In the genomic region with DNA sequence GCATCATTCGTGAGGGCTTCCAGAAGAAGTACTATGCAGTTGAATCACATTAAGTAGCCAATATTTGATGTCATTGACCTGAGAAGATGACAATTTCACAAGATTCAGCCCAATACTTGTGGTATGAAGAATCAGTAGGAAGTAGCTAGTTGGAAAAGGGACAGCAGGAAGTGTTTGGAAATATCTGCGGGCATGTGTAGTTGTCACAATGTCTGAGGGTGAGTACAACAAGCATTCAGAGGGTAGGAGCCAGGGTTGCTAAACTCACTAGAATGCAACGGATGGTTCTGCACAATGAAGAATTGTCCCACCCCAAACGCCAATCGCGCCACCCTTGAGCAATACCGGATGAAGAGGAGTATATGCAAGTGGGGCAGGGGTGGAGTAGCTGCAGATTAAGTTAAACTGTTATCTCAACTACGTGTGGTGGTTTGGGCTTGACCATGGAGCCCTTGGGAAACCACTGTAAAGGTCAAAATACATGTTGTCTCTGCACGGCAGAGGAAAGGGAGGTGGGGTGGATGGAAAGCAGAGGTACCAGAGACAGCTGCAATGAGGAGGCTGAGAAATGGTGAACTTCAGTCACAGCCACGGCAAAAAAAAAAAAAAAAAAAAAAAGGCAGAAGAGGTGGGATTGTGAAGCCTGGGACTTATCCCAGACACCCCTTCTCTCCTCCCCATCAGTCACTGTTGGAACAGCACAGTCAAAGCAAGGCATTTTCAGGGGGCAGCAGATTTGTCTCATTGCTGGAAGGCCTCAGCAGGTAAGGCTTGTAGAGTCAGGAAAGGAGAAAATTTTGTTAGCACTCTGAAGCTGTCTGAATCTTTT, we compare ENCODE assay signal across 1 cellular context.
TF ChIP-seq lines count a peak whose summit lies in the region.

No MANE protein-coding gene starts in this region.

TF ChIP-seq in HepG2, 621 proteins besides CTCF, POLR2A, EP300 and RAD21 (continued from another document and continues in another):
- peak; percentile 71; the same call in 1 of the 2 replicates for TF ChIP-seq ELF4 (CRISPR knock-in tag; IDR thresholded peaks at IDR 0.05; ENCODE audit: borderline replicate concordance)
- TF ChIP-seq, protein P1, sequence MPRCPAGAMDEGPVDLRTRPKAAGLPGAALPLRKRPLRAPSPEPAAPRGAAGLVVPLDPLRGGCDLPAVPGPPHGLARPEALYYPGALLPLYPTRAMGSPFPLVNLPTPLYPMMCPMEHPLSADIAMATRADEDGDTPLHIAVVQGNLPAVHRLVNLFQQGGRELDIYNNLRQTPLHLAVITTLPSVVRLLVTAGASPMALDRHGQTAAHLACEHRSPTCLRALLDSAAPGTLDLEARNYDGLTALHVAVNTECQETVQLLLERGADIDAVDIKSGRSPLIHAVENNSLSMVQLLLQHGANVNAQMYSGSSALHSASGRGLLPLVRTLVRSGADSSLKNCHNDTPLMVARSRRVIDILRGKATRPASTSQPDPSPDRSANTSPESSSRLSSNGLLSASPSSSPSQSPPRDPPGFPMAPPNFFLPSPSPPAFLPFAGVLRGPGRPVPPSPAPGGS (CRISPR knock-in tag; IDR thresholded peaks at IDR 0.05): peak; percentile 98
- TF ChIP-seq LCORL (IDR thresholded peaks at IDR 0.05): peak; percentile 87
- TF ChIP-seq LCORL (CRISPR knock-in tag; IDR thresholded peaks at IDR 0.05): peak; percentile 100
- no peak for TF ChIP-seq HNRNPUL1 (IDR thresholded peaks at IDR 0.05; ENCODE audit: low read depth, low read length)
- TF ChIP-seq, protein P2, sequence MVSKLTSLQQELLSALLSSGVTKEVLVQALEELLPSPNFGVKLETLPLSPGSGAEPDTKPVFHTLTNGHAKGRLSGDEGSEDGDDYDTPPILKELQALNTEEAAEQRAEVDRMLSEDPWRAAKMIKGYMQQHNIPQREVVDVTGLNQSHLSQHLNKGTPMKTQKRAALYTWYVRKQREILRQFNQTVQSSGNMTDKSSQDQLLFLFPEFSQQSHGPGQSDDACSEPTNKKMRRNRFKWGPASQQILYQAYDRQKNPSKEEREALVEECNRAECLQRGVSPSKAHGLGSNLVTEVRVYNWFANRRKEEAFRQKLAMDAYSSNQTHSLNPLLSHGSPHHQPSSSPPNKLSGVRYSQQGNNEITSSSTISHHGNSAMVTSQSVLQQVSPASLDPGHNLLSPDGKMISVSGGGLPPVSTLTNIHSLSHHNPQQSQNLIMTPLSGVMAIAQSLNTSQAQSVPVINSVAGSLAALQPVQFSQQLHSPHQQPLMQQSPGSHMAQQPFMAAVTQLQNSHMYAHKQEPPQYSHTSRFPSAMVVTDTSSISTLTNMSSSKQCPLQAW (CRISPR knock-in tag; IDR thresholded peaks at IDR 0.05): peak; percentile 99
- TF ChIP-seq, protein P3, sequence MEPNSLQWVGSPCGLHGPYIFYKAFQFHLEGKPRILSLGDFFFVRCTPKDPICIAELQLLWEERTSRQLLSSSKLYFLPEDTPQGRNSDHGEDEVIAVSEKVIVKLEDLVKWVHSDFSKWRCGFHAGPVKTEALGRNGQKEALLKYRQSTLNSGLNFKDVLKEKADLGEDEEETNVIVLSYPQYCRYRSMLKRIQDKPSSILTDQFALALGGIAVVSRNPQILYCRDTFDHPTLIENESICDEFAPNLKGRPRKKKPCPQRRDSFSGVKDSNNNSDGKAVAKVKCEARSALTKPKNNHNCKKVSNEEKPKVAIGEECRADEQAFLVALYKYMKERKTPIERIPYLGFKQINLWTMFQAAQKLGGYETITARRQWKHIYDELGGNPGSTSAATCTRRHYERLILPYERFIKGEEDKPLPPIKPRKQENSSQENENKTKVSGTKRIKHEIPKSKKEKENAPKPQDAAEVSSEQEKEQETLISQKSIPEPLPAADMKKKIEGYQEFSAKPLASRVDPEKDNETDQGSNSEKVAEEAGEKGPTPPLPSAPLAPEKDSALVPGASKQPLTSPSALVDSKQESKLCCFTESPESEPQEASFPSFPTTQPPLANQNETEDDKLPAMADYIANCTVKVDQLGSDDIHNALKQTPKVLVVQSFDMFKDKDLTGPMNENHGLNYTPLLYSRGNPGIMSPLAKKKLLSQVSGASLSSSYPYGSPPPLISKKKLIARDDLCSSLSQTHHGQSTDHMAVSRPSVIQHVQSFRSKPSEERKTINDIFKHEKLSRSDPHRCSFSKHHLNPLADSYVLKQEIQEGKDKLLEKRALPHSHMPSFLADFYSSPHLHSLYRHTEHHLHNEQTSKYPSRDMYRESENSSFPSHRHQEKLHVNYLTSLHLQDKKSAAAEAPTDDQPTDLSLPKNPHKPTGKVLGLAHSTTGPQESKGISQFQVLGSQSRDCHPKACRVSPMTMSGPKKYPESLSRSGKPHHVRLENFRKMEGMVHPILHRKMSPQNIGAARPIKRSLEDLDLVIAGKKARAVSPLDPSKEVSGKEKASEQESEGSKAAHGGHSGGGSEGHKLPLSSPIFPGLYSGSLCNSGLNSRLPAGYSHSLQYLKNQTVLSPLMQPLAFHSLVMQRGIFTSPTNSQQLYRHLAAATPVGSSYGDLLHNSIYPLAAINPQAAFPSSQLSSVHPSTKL (CRISPR knock-in tag; IDR thresholded peaks at IDR 0.05): peak; percentile 99
- TF ChIP-seq ZNF501 (CRISPR knock-in tag; IDR thresholded peaks at IDR 0.05): peak; percentile 94
- TF ChIP-seq, protein P4, sequence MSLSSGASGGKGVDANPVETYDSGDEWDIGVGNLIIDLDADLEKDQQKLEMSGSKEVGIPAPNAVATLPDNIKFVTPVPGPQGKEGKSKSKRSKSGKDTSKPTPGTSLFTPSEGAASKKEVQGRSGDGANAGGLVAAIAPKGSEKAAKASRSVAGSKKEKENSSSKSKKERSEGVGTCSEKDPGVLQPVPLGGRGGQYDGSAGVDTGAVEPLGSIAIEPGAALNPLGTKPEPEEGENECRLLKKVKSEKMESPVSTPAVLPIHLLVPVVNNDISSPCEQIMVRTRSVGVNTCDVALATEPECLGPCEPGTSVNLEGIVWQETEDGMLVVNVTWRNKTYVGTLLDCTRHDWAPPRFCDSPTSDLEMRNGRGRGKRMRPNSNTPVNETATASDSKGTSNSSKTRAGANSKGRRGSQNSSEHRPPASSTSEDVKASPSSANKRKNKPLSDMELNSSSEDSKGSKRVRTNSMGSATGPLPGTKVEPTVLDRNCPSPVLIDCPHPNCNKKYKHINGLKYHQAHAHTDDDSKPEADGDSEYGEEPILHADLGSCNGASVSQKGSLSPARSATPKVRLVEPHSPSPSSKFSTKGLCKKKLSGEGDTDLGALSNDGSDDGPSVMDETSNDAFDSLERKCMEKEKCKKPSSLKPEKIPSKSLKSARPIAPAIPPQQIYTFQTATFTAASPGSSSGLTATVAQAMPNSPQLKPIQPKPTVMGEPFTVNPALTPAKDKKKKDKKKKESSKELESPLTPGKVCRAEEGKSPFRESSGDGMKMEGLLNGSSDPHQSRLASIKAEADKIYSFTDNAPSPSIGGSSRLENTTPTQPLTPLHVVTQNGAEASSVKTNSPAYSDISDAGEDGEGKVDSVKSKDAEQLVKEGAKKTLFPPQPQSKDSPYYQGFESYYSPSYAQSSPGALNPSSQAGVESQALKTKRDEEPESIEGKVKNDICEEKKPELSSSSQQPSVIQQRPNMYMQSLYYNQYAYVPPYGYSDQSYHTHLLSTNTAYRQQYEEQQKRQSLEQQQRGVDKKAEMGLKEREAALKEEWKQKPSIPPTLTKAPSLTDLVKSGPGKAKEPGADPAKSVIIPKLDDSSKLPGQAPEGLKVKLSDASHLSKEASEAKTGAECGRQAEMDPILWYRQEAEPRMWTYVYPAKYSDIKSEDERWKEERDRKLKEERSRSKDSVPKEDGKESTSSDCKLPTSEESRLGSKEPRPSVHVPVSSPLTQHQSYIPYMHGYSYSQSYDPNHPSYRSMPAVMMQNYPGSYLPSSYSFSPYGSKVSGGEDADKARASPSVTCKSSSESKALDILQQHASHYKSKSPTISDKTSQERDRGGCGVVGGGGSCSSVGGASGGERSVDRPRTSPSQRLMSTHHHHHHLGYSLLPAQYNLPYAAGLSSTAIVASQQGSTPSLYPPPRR (CRISPR knock-in tag; IDR thresholded peaks at IDR 0.05; ENCODE audit: borderline replicate concordance): peak; percentile 99
- TF ChIP-seq TEAD3 (CRISPR knock-in tag; optimal IDR thresholded peaks at IDR 0.05; ENCODE audit: borderline replicate concordance): peak; percentile 96
- peak; percentile 98 for TF ChIP-seq ZNF543 (CRISPR knock-in tag; IDR thresholded peaks at IDR 0.05)
- TF ChIP-seq JUNB (CRISPR knock-in tag; IDR thresholded peaks at IDR 0.05; ENCODE audit: borderline replicate concordance): peak; percentile 89
- TF ChIP-seq, protein P5, sequence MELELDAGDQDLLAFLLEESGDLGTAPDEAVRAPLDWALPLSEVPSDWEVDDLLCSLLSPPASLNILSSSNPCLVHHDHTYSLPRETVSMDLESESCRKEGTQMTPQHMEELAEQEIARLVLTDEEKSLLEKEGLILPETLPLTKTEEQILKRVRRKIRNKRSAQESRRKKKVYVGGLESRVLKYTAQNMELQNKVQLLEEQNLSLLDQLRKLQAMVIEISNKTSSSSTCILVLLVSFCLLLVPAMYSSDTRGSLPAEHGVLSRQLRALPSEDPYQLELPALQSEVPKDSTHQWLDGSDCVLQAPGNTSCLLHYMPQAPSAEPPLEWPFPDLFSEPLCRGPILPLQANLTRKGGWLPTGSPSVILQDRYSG (CRISPR knock-in tag; IDR thresholded peaks at IDR 0.05): no peak
- no peak for TF ChIP-seq ARNT (IDR thresholded peaks at IDR 0.05)
- TF ChIP-seq DNMT3B (CRISPR knock-in tag; conservative IDR thresholded peaks at IDR 0.05): 0 out of 2 replicates have a peak, but pooled peaks have one; percentile 11
- TF ChIP-seq, protein P6, sequence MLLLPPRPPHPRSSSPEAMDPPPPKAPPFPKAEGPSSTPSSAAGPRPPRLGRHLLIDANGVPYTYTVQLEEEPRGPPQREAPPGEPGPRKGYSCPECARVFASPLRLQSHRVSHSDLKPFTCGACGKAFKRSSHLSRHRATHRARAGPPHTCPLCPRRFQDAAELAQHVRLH (CRISPR knock-in tag; IDR thresholded peaks at IDR 0.05; ENCODE audit: borderline replicate concordance, low read depth): peak; percentile 98; the same call in 1 of the 2 replicates
- TF ChIP-seq, protein P7, sequence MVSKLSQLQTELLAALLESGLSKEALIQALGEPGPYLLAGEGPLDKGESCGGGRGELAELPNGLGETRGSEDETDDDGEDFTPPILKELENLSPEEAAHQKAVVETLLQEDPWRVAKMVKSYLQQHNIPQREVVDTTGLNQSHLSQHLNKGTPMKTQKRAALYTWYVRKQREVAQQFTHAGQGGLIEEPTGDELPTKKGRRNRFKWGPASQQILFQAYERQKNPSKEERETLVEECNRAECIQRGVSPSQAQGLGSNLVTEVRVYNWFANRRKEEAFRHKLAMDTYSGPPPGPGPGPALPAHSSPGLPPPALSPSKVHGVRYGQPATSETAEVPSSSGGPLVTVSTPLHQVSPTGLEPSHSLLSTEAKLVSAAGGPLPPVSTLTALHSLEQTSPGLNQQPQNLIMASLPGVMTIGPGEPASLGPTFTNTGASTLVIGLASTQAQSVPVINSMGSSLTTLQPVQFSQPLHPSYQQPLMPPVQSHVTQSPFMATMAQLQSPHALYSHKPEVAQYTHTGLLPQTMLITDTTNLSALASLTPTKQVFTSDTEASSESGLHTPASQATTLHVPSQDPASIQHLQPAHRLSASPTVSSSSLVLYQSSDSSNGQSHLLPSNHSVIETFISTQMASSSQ (IDR thresholded peaks at IDR 0.05; ENCODE audit: low read depth): peak; percentile 86
- TF ChIP-seq, protein P7 (CRISPR knock-in tag; IDR thresholded peaks at IDR 0.05; ENCODE audit: borderline replicate concordance): peak; percentile 97
- peak; percentile 98 for TF ChIP-seq DPF2 (CRISPR knock-in tag; IDR thresholded peaks at IDR 0.05; ENCODE audit: borderline replicate concordance, low read depth)
- no peak for TF ChIP-seq MTF2 (CRISPR knock-in tag; IDR thresholded peaks at IDR 0.05; ENCODE audit: borderline replicate concordance)
- TF ChIP-seq, protein P8, sequence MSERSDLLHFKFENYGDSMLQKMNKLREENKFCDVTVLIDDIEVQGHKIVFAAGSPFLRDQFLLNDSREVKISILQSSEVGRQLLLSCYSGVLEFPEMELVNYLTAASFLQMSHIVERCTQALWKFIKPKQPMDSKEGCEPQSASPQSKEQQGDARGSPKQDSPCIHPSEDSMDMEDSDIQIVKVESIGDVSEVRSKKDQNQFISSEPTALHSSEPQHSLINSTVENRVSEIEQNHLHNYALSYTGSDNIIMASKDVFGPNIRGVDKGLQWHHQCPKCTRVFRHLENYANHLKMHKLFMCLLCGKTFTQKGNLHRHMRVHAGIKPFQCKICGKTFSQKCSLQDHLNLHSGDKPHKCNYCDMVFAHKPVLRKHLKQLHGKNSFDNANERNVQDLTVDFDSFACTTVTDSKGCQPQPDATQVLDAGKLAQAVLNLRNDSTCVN (CRISPR knock-in tag; IDR thresholded peaks at IDR 0.05; ENCODE audit: borderline replicate concordance): peak; percentile 70; the same call in 1 of the 2 replicates
- TF ChIP-seq HOXA5 (CRISPR knock-in tag; IDR thresholded peaks at IDR 0.05): peak; percentile 79; the same call in 1 of the 2 replicates
- TF ChIP-seq SMYD3 (CRISPR knock-in tag; IDR thresholded peaks at IDR 0.05): peak; percentile 82
- TF ChIP-seq, protein P9, sequence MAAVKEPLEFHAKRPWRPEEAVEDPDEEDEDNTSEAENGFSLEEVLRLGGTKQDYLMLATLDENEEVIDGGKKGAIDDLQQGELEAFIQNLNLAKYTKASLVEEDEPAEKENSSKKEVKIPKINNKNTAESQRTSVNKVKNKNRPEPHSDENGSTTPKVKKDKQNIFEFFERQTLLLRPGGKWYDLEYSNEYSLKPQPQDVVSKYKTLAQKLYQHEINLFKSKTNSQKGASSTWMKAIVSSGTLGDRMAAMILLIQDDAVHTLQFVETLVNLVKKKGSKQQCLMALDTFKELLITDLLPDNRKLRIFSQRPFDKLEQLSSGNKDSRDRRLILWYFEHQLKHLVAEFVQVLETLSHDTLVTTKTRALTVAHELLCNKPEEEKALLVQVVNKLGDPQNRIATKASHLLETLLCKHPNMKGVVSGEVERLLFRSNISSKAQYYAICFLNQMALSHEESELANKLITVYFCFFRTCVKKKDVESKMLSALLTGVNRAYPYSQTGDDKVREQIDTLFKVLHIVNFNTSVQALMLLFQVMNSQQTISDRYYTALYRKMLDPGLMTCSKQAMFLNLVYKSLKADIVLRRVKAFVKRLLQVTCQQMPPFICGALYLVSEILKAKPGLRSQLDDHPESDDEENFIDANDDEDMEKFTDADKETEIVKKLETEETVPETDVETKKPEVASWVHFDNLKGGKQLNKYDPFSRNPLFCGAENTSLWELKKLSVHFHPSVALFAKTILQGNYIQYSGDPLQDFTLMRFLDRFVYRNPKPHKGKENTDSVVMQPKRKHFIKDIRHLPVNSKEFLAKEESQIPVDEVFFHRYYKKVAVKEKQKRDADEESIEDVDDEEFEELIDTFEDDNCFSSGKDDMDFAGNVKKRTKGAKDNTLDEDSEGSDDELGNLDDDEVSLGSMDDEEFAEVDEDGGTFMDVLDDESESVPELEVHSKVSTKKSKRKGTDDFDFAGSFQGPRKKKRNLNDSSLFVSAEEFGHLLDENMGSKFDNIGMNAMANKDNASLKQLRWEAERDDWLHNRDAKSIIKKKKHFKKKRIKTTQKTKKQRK (IDR thresholded peaks at IDR 0.05; ENCODE audit: low read length): no peak
- peak; percentile 83; the same call in 1 of the 2 replicates for TF ChIP-seq ZSCAN22 (CRISPR knock-in tag; IDR thresholded peaks at IDR 0.05)
- TF ChIP-seq ZNF780A (CRISPR knock-in tag; IDR thresholded peaks at IDR 0.05): no peak; the same call in 1 of the 2 replicates
- TF ChIP-seq ZIK1 (CRISPR knock-in tag; IDR thresholded peaks at IDR 0.05; ENCODE audit: borderline replicate concordance, low read depth): no peak
